In the genomic region with DNA sequence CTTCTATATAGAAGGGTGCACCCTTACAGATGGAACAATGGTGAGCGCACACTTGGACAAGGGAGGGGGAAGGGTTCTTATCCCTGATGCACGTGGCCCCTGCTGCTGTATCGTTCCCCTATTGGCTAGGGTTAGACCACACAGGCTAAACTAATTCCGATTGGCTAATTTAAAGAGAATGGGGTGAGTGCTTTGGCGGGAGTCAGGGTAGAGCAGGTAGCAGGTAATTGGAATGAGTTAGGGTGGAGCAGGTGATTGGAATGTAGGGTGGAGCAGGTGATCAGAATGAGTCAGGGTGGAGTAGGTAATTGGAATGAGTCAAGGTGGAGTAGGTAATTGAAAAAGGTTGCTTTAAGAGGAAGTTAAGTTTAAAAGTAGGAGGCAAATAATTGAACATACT, we compare ENCODE assay signal across 6 cellular contexts. TPM values are rescaled to one million over a fixed set of nuclear protein-coding genes. Genes with fewer than 3 reads are reported as not detected.
"Had no signal": no experiment of that assay in that cellular context is flagged by ENCODE, and none has a peak within 500 bp of the region (broad histone marks: within the 10 kb centered on the region; RNA-seq: fewer than 3 reads in every experiment).

No MANE protein-coding gene starts in this region.

RNA-seq across cellular contexts. Expression of a gene that starts 32.0 kb away (rescaled TPM):
- total RNA-seq: kidney epithelial cell, lung microvascular endothelial cell, occipital lobe, osteocyte had no signal

RNA-seq across cellular contexts. Expression of a gene that starts 37.7 kb away (rescaled TPM):
- total RNA-seq: lung microvascular endothelial cell, mononuclear cell, subcutaneous adipose tissue had no signal
